Comparison of ENCODE assay signal across 9 cellular contexts in genomic region chrX:13223868-13224555, GRCh38.
DNase-seq lines count a peak whose midpoint lies in the region; ATAC-seq, FAIRE-seq and TF ChIP-seq lines count a peak whose summit lies in the region.
"Had no signal": no experiment of that assay in that cellular context is flagged by ENCODE, and none has a peak within 500 bp of the region (broad histone marks: within the 10 kb centered on the region; RNA-seq: fewer than 3 reads in every experiment).

No MANE protein-coding gene starts in this region.

- 59% methylated on average over 2 of the region's 2 CpGs for WGBS in HepG2 (ENCODE audit: low lambda C conversion rate)

- in situ Hi-C loops in T47D (cut with HindIII; ENCODE audit: low pct_unique_long_range_greater_than_20kb, low sequenced_read_pairs) (no loop called here), HepG2 (cut with HindIII; ENCODE audit: extremely low pct_ligation_motif_present, low pct_unique_long_range_greater_than_20kb) (no loop called here)

- H3K36me3 ChIP-seq in HepG2 (replicated peaks in 1 of 2; ENCODE audit: control insufficient read depth in 1 of 2, insufficient read depth in 2 of 2, low read length in 2 of 2) (no peaks in the 10 kb centered on the region), H7 (replicated peaks; ENCODE audit: control insufficient read depth, insufficient read depth, low read length) (no peaks in the 10 kb centered on the region)

- H3K4me3 ChIP-seq in HepG2 (replicated peaks in 1 of 3; ENCODE audit: insufficient read depth in 1 of 3, low read depth in 2 of 3, low read length in 3 of 3) (no peak overlapping the region), H7 (ENCODE audit: insufficient read depth, low read depth, low read length) (no peak overlapping the region)

- H3K4me1 ChIP-seq in HepG2 (ENCODE audit: insufficient read depth, low read length), result no peaks in the 10 kb centered on the region

- CTCF ChIA-PET in HepG2 (lab: Yijun Ruan, JAX; ENCODE audit: low intra/inter-chr PET ratio, low total read pairs), result no interaction called here

- no TSS peak for BruUV-seq in HepG2 (replicated peaks; lab: Mats Ljungman, UMichigan)

- no peaks in the 10 kb centered on the region for H4K20me1 ChIP-seq in HepG2 (ENCODE audit: insufficient read depth, low read length)

- FAIRE-seq in HepG2 (lab: Jason Lieb, UNC), result no peak
- FAIRE-seq: G401.6 had no signal

- peak; percentile 32 for DNase-seq in COLO668 (lab: John Stamatoyannopoulos, UW; ENCODE audit: unreplicated experiment)
- peak; percentile 84 to 92 for DNase-seq in NCI-H2081 (lab: John Stamatoyannopoulos, UW)
- DNase-seq in T47D (ENCODE audit: low read depth in 1 of 2, low spot score in 1 of 2), result peak; percentile 21 to 75
- peak; percentile 39 for DNase-seq in HepG2 (ENCODE audit: low spot score)
- no peak for DNase-seq in Kasumi-1 (lab: John Stamatoyannopoulos, UW)
- no peak for DNase-seq in GDM1 (lab: John Stamatoyannopoulos, UW)
- no peak for DNase-seq in H7
- no peak for DNase-seq in NCI-H187 treated with DMSO at 0.1 percent for 48 hours (lab: John Stamatoyannopoulos, UW)

- no peaks in the 10 kb centered on the region for H3K79me2 ChIP-seq in HepG2 (ENCODE audit: insufficient read depth, low read length)

- no peak for TF ChIP-seq POLR2A in HepG2 (IDR thresholded peaks at IDR 0.05; ENCODE audit: insufficient read depth in 1 of 2, low read depth in 2 of 2, low read length in 2 of 2)

- no peak overlapping the region for H3K4me2 ChIP-seq in HepG2 (ENCODE audit: low read depth, low read length)

- ATAC-seq in HepG2, result no peak

- POLR2A ChIA-PET in HepG2 (lab: Yijun Ruan, JAX), result no interaction called here

- H3K27ac ChIP-seq in HepG2 (ENCODE audit: extremely low read length, insufficient read depth, low read length), result no peak overlapping the region

- TF ChIP-seq EP300 in HepG2 (IDR thresholded peaks at IDR 0.05; ENCODE audit: low read depth in 2 of 2, low read length in 2 of 2) (no peak), HepG2 (CRISPR knock-in tag; IDR thresholded peaks at IDR 0.05; ENCODE audit: borderline replicate concordance) (no peak)

- intact Hi-C loops in HepG2 (cut with micrococcal nuclease; ENCODE audit: unreplicated experiment), result no loop called here

- no peak for TF ChIP-seq CTCF in HepG2 (CRISPR knock-in tag; IDR thresholded peaks at IDR 0.05)

- TF ChIP-seq RAD21 in HepG2 (CRISPR knock-in tag; IDR thresholded peaks at IDR 0.05), result no peak

- no peak overlapping the region for H2AFZ ChIP-seq in HepG2 (ENCODE audit: low read length)

- H3K9ac ChIP-seq in HepG2 (ENCODE audit: insufficient read depth, low read depth, low read length), result no peak overlapping the region

- no peaks in the 10 kb centered on the region for H3K9me3 ChIP-seq in HepG2 (ENCODE audit: low read length)

- no peaks in the 10 kb centered on the region for H3K27me3 ChIP-seq in HepG2 (ENCODE audit: control insufficient read depth in 1 of 2, insufficient read depth in 2 of 2, low read length in 2 of 2)
- no peaks in the 10 kb centered on the region for H3K27me3 ChIP-seq in H7 (ENCODE audit: control insufficient read depth, insufficient read depth, low read length)

TF ChIP-seq in HepG2, 621 proteins besides CTCF, POLR2A, EP300 and RAD21:
- no peak for TF ChIP-seq GABPA (IDR thresholded peaks at IDR 0.05; ENCODE audit: low read depth, low read length)
- peak; percentile 32; the same call in 1 of the 2 replicates for TF ChIP-seq GABPA (CRISPR knock-in tag; IDR thresholded peaks at IDR 0.05; ENCODE audit: low read depth)
- peak; percentile 51; the same call in 1 of the 2 replicates for TF ChIP-seq SOX5 (CRISPR knock-in tag; IDR thresholded peaks at IDR 0.05; ENCODE audit: borderline replicate concordance)
- TF ChIP-seq NRL (CRISPR knock-in tag; IDR thresholded peaks at IDR 0.05; ENCODE audit: borderline replicate concordance), result no peak

Comparison
In these comparisons a context has a peak if more than half of its experiments do, and no peak if none do; other contexts are left out.
1. DNase-seq: peak in COLO668 (single experiment), NCI-H2081 (2 of 2), T47D (2 of 2) and HepG2 (single experiment); none in Kasumi-1 (0 of 2), GDM1 (single experiment), H7 (single experiment) and NCI-H187 treated with DMSO at 0.1 percent for 48 hours (single experiment).